In genomic region chr2:119387381-119388129, GRCh38 we compare ENCODE assay signal across 8 cellular contexts. TPM values are rescaled to one million over a fixed set of nuclear protein-coding genes. Genes with fewer than 3 reads are reported as not detected.
DNase-seq lines count a peak whose midpoint lies in the region; ATAC-seq lines count a peak whose summit lies in the region.

No MANE protein-coding gene starts in this region.

- no peak overlapping the region for H3K4me3 Mint-ChIP-seq in T-helper 2 cell treated with Interferon-gamma antibody and Interleukin-4, amounts not matched to agents 5 μg/mL and 100 μg/mL, for 36 hours

- no peaks in the 10 kb centered on the region for H3K9me3 Mint-ChIP-seq in T-helper 2 cell treated with Interferon-gamma antibody and Interleukin-4, amounts not matched to agents 5 μg/mL and 100 μg/mL, for 36 hours

- H3K9me3 ChIP-seq in SJCRH30 (replicated peaks): no peaks in the 10 kb centered on the region

- no peak overlapping the region for H3K27ac ChIP-seq in SJCRH30

- H3K4me1 Mint-ChIP-seq in T-helper 2 cell treated with Interferon-gamma antibody and Interleukin-4, amounts not matched to agents 5 μg/mL and 100 μg/mL, for 36 hours (ENCODE audit: low read depth): peaks cover 10% of the 10 kb centered on the region

- no peak overlapping the region for H3K4me3 ChIP-seq in SJCRH30

- peak; percentile 73 for ATAC-seq in GM21737 (IDR thresholded peaks at IDR 0.05; ENCODE audit: unreplicated experiment)

- DNase-seq in T-helper 2 cell treated with Interferon-gamma antibody and Interleukin-4, amounts not matched to agents 5 μg/mL and 100 μg/mL, for 36 hours (ENCODE audit: low spot score): peak; percentile 44
- DNase-seq in T-helper 2 cell (no peak), M059J (ENCODE audit: low read depth) (peak; percentile 84), anterior cingulate cortex (lab: John Stamatoyannopoulos, UW) (peak in 54 of 58 donors; percentile 13 to 87 (median 61)), inferior parietal cortex (ENCODE audit: extremely low spot score) (peak; percentile 72), smooth muscle cell of the brain vasculature (ENCODE audit: low read depth, low spot score) (peak; percentile 40), SJCRH30 (no peak)

- H3K27me3 Mint-ChIP-seq in T-helper 2 cell treated with Interferon-gamma antibody and Interleukin-4, amounts not matched to agents 5 μg/mL and 100 μg/mL, for 36 hours (ENCODE audit: low read depth): peaks cover 10% of the 10 kb centered on the region

- no peak overlapping the region for H3K27ac Mint-ChIP-seq in T-helper 2 cell treated with Interferon-gamma antibody and Interleukin-4, amounts not matched to agents 5 μg/mL and 100 μg/mL, for 36 hours

- H3K36me3 Mint-ChIP-seq in T-helper 2 cell treated with Interferon-gamma antibody and Interleukin-4, amounts not matched to agents 5 μg/mL and 100 μg/mL, for 36 hours (ENCODE audit: low read depth): no peaks in the 10 kb centered on the region

- peaks cover 19% of the 10 kb centered on the region for H3K4me1 ChIP-seq in SJCRH30

- no peaks in the 10 kb centered on the region for H3K36me3 ChIP-seq in SJCRH30

- peaks cover under 1% of the 10 kb centered on the region; the same call in 1 of the 2 replicates for H3K27me3 ChIP-seq in SJCRH30

RNA-seq across cellular contexts. Expression of gene DBI, which starts 20.8 kb away (rescaled TPM):
- 195 and 214 TPM in 2 replicates for total RNA-seq in M059J (2014; rRNA removed; shearing (Covaris generic))
- total RNA-seq in SJCRH30 (2014; rRNA removed; shearing (Covaris generic)): 326 and 328 TPM in 2 replicates

RNA-seq across cellular contexts. Expression of gene C2orf76, which starts 20.9 kb away (rescaled TPM):
- 5.7 and 11.2 TPM in 2 replicates for total RNA-seq in M059J (2014; rRNA removed; shearing (Covaris generic))
- 4.2 and 7.0 TPM in 2 replicates for total RNA-seq in SJCRH30 (2014; rRNA removed; shearing (Covaris generic))

RNA-seq across cellular contexts. Expression of gene TMEM37, which starts 44.1 kb away (rescaled TPM):
- not detected in 2 replicates for total RNA-seq in M059J (2014; rRNA removed; shearing (Covaris generic))
- 0.28 and 0.67 TPM in 2 replicates for total RNA-seq in SJCRH30 (2014; rRNA removed; shearing (Covaris generic))

Comparison
In these comparisons a context has a peak if more than half of its experiments do, and no peak if none do; other contexts are left out.
1. DNase-seq: peak in T-helper 2 cell treated with Interferon-gamma antibody and Interleukin-4, amounts not matched to agents 5 μg/mL and 100 μg/mL, for 36 hours (single experiment), M059J (single experiment), anterior cingulate cortex (54 of 58), inferior parietal cortex (single experiment) and smooth muscle cell of the brain vasculature (single experiment); none in T-helper 2 cell (0 of 5) and SJCRH30 (0 of 2).